Comparison of ENCODE assay signal across 10 cellular contexts in the genomic region with DNA sequence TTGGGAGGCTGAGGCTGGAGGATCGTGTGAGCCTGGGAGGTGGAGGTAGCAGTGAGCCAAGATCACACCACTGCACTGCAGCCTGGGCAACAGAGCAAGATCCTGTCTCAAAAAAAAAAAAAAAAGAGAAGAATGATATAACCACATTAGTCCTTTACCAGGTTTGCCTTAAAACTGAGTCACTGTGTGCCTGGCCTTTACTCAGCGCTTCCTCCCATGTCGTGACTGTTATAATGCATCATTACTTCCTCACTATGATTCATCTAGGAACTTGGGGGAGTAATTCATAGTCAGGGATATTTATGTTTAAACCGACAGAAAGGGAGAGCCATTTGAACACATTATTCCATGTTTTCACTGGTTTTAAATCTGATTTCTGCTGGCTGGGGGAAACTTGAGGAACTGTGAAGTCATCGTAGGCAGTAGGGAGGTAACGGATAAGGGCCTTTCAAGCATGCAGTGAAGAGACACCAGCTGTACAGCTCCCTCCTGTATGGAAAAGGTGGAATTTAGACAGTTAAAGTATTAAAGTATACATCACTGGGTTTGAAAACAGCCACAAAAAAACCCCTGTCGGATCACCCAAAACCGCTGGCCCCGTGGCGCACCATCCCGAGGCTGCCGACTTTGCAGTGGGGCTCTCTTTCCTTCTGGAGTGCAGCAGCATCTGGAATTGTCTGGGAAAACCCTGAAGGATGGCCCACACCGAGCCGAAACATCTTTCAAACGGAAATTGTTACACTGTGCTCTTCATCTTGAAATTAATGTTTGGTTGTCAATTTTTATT.
DNase-seq lines count a peak whose midpoint lies in the region; ATAC-seq and TF ChIP-seq lines count a peak whose summit lies in the region.
"Had no signal": no experiment of that assay in that cellular context is flagged by ENCODE, and none has a peak within 500 bp of the region (broad histone marks: within the 10 kb centered on the region; RNA-seq: fewer than 3 reads in every experiment).

No MANE protein-coding gene starts in this region.

- no peaks in the 10 kb centered on the region for H3K27me3 Mint-ChIP-seq in activated CD8-positive, alpha-beta T cell treated with anti-CD3 and anti-CD28 coated beads for 36 hours
- no peaks in the 10 kb centered on the region for H3K27me3 Mint-ChIP-seq in activated CD8-positive, alpha-beta T cell treated with anti-CD3 and anti-CD28 coated beads, Interleukin-2, amount 10 ng/mL, durations not matched to agents 7 days and 5 days (ENCODE audit: low read depth)
- H3K27me3 Mint-ChIP-seq: CD4-positive, alpha-beta memory T cell; IgD-negative memory B cell had no signal

- intact Hi-C loops in activated CD8-positive, alpha-beta T cell treated with anti-CD3 and anti-CD28 coated beads for 36 hours (cut with micrococcal nuclease), result no loop called here

- no peaks in the 10 kb centered on the region for H3K9me3 Mint-ChIP-seq in activated CD8-positive, alpha-beta T cell treated with anti-CD3 and anti-CD28 coated beads for 36 hours
- no peaks in the 10 kb centered on the region for H3K9me3 Mint-ChIP-seq in activated CD8-positive, alpha-beta T cell treated with anti-CD3 and anti-CD28 coated beads, Interleukin-2, amount 10 ng/mL, durations not matched to agents 7 days and 5 days (ENCODE audit: insufficient read depth)
- H3K9me3 Mint-ChIP-seq: CD4-positive, alpha-beta memory T cell; IgD-negative memory B cell had no signal

- peak overlapping the region; percentile 26 for H3K27ac Mint-ChIP-seq in activated CD8-positive, alpha-beta T cell treated with anti-CD3 and anti-CD28 coated beads for 36 hours
- H3K27ac Mint-ChIP-seq in activated CD8-positive, alpha-beta T cell treated with anti-CD3 and anti-CD28 coated beads, Interleukin-2, amount 10 ng/mL, durations not matched to agents 7 days and 5 days, result no peak overlapping the region
- H3K27ac Mint-ChIP-seq: IgD-negative memory B cell had no signal

- POLR2A ChIA-PET in activated CD8-positive, alpha-beta T cell treated with anti-CD3 and anti-CD28 coated beads for 36 hours (lab: Charles Lee), result no interaction called here
- POLR2A ChIA-PET in activated CD8-positive, alpha-beta T cell treated with anti-CD3 and anti-CD28 coated beads, Interleukin-2, amount 10 ng/mL, durations not matched to agents 7 days and 5 days (lab: Charles Lee), result no interaction called here

- no peaks in the 10 kb centered on the region for H3K36me3 Mint-ChIP-seq in activated CD8-positive, alpha-beta T cell treated with anti-CD3 and anti-CD28 coated beads for 36 hours (ENCODE audit: low read depth)
- H3K36me3 Mint-ChIP-seq in activated CD8-positive, alpha-beta T cell treated with anti-CD3 and anti-CD28 coated beads, Interleukin-2, amount 10 ng/mL, durations not matched to agents 7 days and 5 days (ENCODE audit: low read depth), result no peaks in the 10 kb centered on the region

- H3K27me3 ChIP-seq in skeletal muscle satellite cell (ENCODE audit: control insufficient read depth, insufficient read depth, low read length), result no peaks in the 10 kb centered on the region

- CTCF ChIA-PET in activated CD8-positive, alpha-beta T cell treated with anti-CD3 and anti-CD28 coated beads for 36 hours (lab: Charles Lee), result interaction anchor here (1.4 kb wide), 1 partner anchor 14 kb away, joined by 4 read pairs; no protein-coding TSS in a partner anchor
- CTCF ChIA-PET in activated CD8-positive, alpha-beta T cell treated with anti-CD3 and anti-CD28 coated beads, Interleukin-2, amount 10 ng/mL, durations not matched to agents 7 days and 5 days (lab: Charles Lee), result interaction anchor here (2.8 kb wide), 1 partner anchor 11 kb away, joined by 8 read pairs; no protein-coding TSS in a partner anchor

- DNase-seq in activated CD8-positive, alpha-beta T cell treated with anti-CD3 and anti-CD28 coated beads for 36 hours, result peak; percentile 53
- no peak for DNase-seq in activated CD8-positive, alpha-beta T cell treated with anti-CD3 and anti-CD28 coated beads, Interleukin-2, amount 10 ng/mL, durations not matched to agents 7 days and 5 days
- peak; percentile 63 for DNase-seq in NOMO-1 treated with DMSO at 0.1 percent for 48 hours (lab: John Stamatoyannopoulos, UW; ENCODE audit: unreplicated experiment)
- peak; percentile 77 for DNase-seq in dedifferentiated amniotic fluid mesenchymal stem cell (ENCODE audit: extremely low spot score)
- DNase-seq in islet precursor cell, result no peak
- DNase-seq in NCI-H1105 (lab: John Stamatoyannopoulos, UW), result no peak
- DNase-seq: CD4-positive, alpha-beta memory T cell had no signal

- peak overlapping the region; percentile 62 for H3K4me2 ChIP-seq in skeletal muscle satellite cell (ENCODE audit: low read length)

- no peak overlapping the region for H3K4me3 Mint-ChIP-seq in activated CD8-positive, alpha-beta T cell treated with anti-CD3 and anti-CD28 coated beads for 36 hours
- no peak overlapping the region for H3K4me3 Mint-ChIP-seq in activated CD8-positive, alpha-beta T cell treated with anti-CD3 and anti-CD28 coated beads, Interleukin-2, amount 10 ng/mL, durations not matched to agents 7 days and 5 days
- H3K4me3 Mint-ChIP-seq: CD4-positive, alpha-beta memory T cell; IgD-negative memory B cell had no signal

- H3K9ac ChIP-seq in skeletal muscle satellite cell (ENCODE audit: low read depth, low read length), result peak overlapping the region; percentile 65

- peak overlapping the region; percentile 5 for H3K4me3 ChIP-seq in skeletal muscle satellite cell (ENCODE audit: low read length)

- H3K9me3 ChIP-seq in skeletal muscle satellite cell (replicated peaks; ENCODE audit: low read length), result no peaks in the 10 kb centered on the region

- H3K4me1 Mint-ChIP-seq in activated CD8-positive, alpha-beta T cell treated with anti-CD3 and anti-CD28 coated beads for 36 hours (ENCODE audit: low read depth), result peaks cover 4% of the 10 kb centered on the region
- H3K4me1 Mint-ChIP-seq in activated CD8-positive, alpha-beta T cell treated with anti-CD3 and anti-CD28 coated beads, Interleukin-2, amount 10 ng/mL, durations not matched to agents 7 days and 5 days (ENCODE audit: low read depth), result no peaks in the 10 kb centered on the region
- H3K4me1 Mint-ChIP-seq: IgD-negative memory B cell had no signal

- ATAC-seq in activated CD8-positive, alpha-beta T cell treated with anti-CD3 and anti-CD28 coated beads for 36 hours, result peak; percentile 89
- no peak for ATAC-seq in activated CD8-positive, alpha-beta T cell treated with anti-CD3 and anti-CD28 coated beads, Interleukin-2, amount 10 ng/mL, durations not matched to agents 7 days and 5 days
- no peak for ATAC-seq in GM21515 (IDR thresholded peaks at IDR 0.05; ENCODE audit: unreplicated experiment)

- H3K4me1 ChIP-seq in skeletal muscle satellite cell (ENCODE audit: control insufficient read depth, insufficient read depth, low read length), result peaks cover 31% of the 10 kb centered on the region

- no peak for TF ChIP-seq CTCF in activated CD8-positive, alpha-beta T cell treated with anti-CD3 and anti-CD28 coated beads for 36 hours (IDR thresholded peaks at IDR 0.05)

- no peaks in the 10 kb centered on the region for H3K36me3 ChIP-seq in skeletal muscle satellite cell (ENCODE audit: insufficient read depth, low read length)

Comparison
In these comparisons a context has a peak if more than half of its experiments do, and no peak if none do; other contexts are left out.
1. DNase-seq: peak in activated CD8-positive, alpha-beta T cell treated with anti-CD3 and anti-CD28 coated beads for 36 hours (single experiment), NOMO-1 treated with DMSO at 0.1 percent for 48 hours (single experiment) and dedifferentiated amniotic fluid mesenchymal stem cell (single experiment); none in activated CD8-positive, alpha-beta T cell treated with anti-CD3 and anti-CD28 coated beads, Interleukin-2, amount 10 ng/mL, durations not matched to agents 7 days and 5 days (single experiment), islet precursor cell (single experiment) and NCI-H1105 (single experiment).